In genomic region chr1:243712890-243713425, GRCh38 we compare ENCODE assay signal across 9 cellular contexts.
DNase-seq lines count a peak whose midpoint lies in the region; ATAC-seq and TF ChIP-seq lines count a peak whose summit lies in the region.
"Had no signal": no experiment of that assay in that cellular context is flagged by ENCODE, and none has a peak within 500 bp of the region (broad histone marks: within the 10 kb centered on the region; RNA-seq: fewer than 3 reads in every experiment).

No MANE protein-coding gene starts in this region.

- no peak overlapping the region for H3K27ac Mint-ChIP-seq in naive B cell
- no peak overlapping the region for H3K27ac Mint-ChIP-seq in naive thymus-derived CD8-positive, alpha-beta T cell

- H3K9me3 ChIP-seq in adipocyte (ENCODE audit: control insufficient read depth, low read length): no peaks in the 10 kb centered on the region
- H3K9me3 ChIP-seq: neutrophil had no signal

- H3K4me1 ChIP-seq in adipocyte (ENCODE audit: control insufficient read depth, insufficient read depth, low read length): peaks cover 37% of the 10 kb centered on the region

- peak overlapping the region; percentile 72 for H3K4me3 ChIP-seq in adipocyte (ENCODE audit: low read length)

- no peak overlapping the region for H3K9ac ChIP-seq in adipocyte (ENCODE audit: low read length)

- TF ChIP-seq CTCF in GM12872 (IDR thresholded peaks at IDR 0.05; ENCODE audit: insufficient read depth, low read depth, low read length): peak; percentile 27; the same call in 1 of the 3 replicates

- no peaks in the 10 kb centered on the region for H3K27me3 Mint-ChIP-seq in naive B cell
- no peaks in the 10 kb centered on the region for H3K27me3 Mint-ChIP-seq in naive thymus-derived CD8-positive, alpha-beta T cell

- no peak for ATAC-seq in naive B cell (ENCODE audit: low read depth in 2 of 2)
- no peak for ATAC-seq in naive thymus-derived CD8-positive, alpha-beta T cell
- no peak for ATAC-seq in GM21526 (IDR thresholded peaks at IDR 0.05; ENCODE audit: low FRiP score, unreplicated experiment)

- H3K36me3 Mint-ChIP-seq in naive B cell: no peaks in the 10 kb centered on the region
- peaks cover 0 to 4% (median 0%) of the 10 kb centered on the region in 3 donors for H3K36me3 Mint-ChIP-seq in naive thymus-derived CD8-positive, alpha-beta T cell

- POLR2A ChIA-PET in naive thymus-derived CD8-positive, alpha-beta T cell (lab: Charles Lee): interaction anchor here (0.6 kb wide), 1 partner anchor 71 kb away, joined by 3 read pairs; no protein-coding TSS in a partner anchor

- H3K9me3 Mint-ChIP-seq in naive B cell: no peaks in the 10 kb centered on the region
- no peaks in the 10 kb centered on the region for H3K9me3 Mint-ChIP-seq in naive thymus-derived CD8-positive, alpha-beta T cell

- DNase-seq in NCI-H146 treated with DMSO at 0.1 percent for 48 hours (lab: John Stamatoyannopoulos, UW; ENCODE audit: unreplicated experiment): peak; percentile 60
- no peak for DNase-seq in adipocyte (ENCODE audit: low read depth)
- DNase-seq in naive B cell: no peak
- DNase-seq in ecto neural progenitor cell (ENCODE audit: low spot score): no peak
- DNase-seq in DMS79 (lab: John Stamatoyannopoulos, UW): no peak
- DNase-seq in naive thymus-derived CD8-positive, alpha-beta T cell: no peak

- H3K27me3 ChIP-seq in adipocyte (replicated peaks; ENCODE audit: control insufficient read depth, insufficient read depth, low read length): no peaks in the 10 kb centered on the region
- H3K27me3 ChIP-seq: neutrophil had no signal

- H3K4me1 Mint-ChIP-seq in naive B cell: peaks cover 2 to 16% (median 13%) of the 10 kb centered on the region in 3 donors
- peaks cover 7 to 62% (median 34%) of the 10 kb centered on the region in 4 donors for H3K4me1 Mint-ChIP-seq in naive thymus-derived CD8-positive, alpha-beta T cell

- peak overlapping the region in 7 of 8 donors; percentile 23 to 78 (median 50) for H3K4me3 Mint-ChIP-seq in naive B cell
- peak overlapping the region in 3 of 10 donors; percentile 24 to 67 (median 39) for H3K4me3 Mint-ChIP-seq in naive thymus-derived CD8-positive, alpha-beta T cell

- no peaks in the 10 kb centered on the region for H3K36me3 ChIP-seq in adipocyte (ENCODE audit: control insufficient read depth, insufficient read depth, low read length, severe bottlenecking)
- H3K36me3 ChIP-seq: neutrophil had no signal
